ENCODE assay signal across 12 cellular contexts in the genomic region with DNA sequence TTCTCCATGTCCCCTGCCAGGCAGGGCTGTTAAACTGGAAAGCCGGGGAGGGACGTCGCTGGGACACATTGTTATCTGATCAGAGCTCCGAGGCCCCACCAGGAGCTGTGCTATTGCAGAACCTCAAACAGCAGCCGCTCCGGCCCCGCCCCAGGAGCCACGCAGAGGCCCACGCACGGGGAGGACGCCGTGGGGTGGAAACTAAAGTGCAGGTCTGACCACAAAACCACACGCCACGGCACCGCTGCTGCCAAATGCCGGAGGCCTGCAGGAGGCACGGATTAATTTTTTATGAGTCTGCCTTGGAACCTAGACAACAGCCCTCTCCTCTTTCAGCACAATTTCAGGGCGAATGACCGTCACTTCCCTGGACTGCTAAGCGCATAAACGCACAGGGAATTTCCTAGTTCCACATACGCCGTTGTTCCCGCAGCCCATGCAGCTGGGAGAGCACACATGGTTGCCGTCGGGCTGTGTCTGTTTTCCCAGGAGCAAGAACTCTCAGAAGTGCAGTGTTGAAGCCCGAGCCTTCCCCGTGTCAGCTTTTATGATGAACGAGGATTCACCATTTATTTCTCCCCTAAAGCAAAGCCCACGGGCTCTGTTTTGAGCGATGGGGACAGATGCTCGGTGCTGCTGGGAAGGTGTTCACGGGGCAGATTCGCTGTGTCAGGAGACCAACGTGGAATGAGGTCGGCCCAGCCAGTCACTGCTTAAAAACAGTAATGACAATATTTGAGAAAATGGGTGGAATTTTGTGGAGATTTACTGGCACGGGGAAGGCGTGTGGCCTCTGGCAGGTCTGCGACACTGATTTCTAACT. TPM values are rescaled to one million over a fixed set of nuclear protein-coding genes. Genes with fewer than 3 reads are reported as not detected.
DNase-seq lines count a peak whose midpoint lies in the region; ATAC-seq and TF ChIP-seq lines count a peak whose summit lies in the region.
"Had no signal": no experiment of that assay in that cellular context is flagged by ENCODE, and none has a peak within 500 bp of the region (broad histone marks: within the 10 kb centered on the region; RNA-seq: fewer than 3 reads in every experiment).

No MANE protein-coding gene starts in this region.

- H3K4me1 ChIP-seq in SJCRH30 (peaks cover 20% of the 10 kb centered on the region), testis (no peaks in the 10 kb centered on the region)

- H3K27me3 ChIP-seq in BJ (ENCODE audit: control insufficient read depth, insufficient read depth, low read length) (no peaks in the 10 kb centered on the region), SJCRH30 (no peaks in the 10 kb centered on the region), testis (no peaks in the 10 kb centered on the region)
- H3K27me3 ChIP-seq: tibial artery had no signal

- CTCF ChIA-PET in BJ (lab: Yijun Ruan, JAX), result interaction anchor here (0.6 to 1.4 kb wide), 5 partner anchors 11 to 58 kb away, joined by 3 to 5 read pairs (median 3); no protein-coding TSS in a partner anchor

- H3K36me3 ChIP-seq in BJ (ENCODE audit: control insufficient read depth, insufficient read depth, low read length) (no peaks in the 10 kb centered on the region), SJCRH30 (no peaks in the 10 kb centered on the region), testis (ENCODE audit: low read depth, missing control alignments) (no peaks in the 10 kb centered on the region)

- intact Hi-C loops in sciatic nerve (cut with DNase I) (no loop called here), testis (cut with DNase I; ENCODE audit: low total_unique reads) (no loop called here)

- peak overlapping the region; percentile 90 for H3K27ac ChIP-seq in SJCRH30
- H3K27ac ChIP-seq in testis, result no peak overlapping the region
- H3K27ac ChIP-seq: tibial artery had no signal

- H3K9me3 ChIP-seq in SJCRH30 (replicated peaks) (no peaks in the 10 kb centered on the region), testis (no peaks in the 10 kb centered on the region)
- H3K9me3 ChIP-seq: tibial artery had no signal

- ATAC-seq in sciatic nerve (peak; percentile 65), GM19035 (IDR thresholded peaks at IDR 0.05; ENCODE audit: unreplicated experiment) (no peak), HG03469 (IDR thresholded peaks at IDR 0.05; ENCODE audit: unreplicated experiment) (no peak), GM21381 (IDR thresholded peaks at IDR 0.05; ENCODE audit: unreplicated experiment) (no peak)

- H3K4me3 ChIP-seq in BJ (ENCODE audit: low read depth, low read length) (no peak overlapping the region), SJCRH30 (peak overlapping the region; percentile 44), testis (no peak overlapping the region)
- H3K4me3 ChIP-seq: tibial artery had no signal

- POLR2A ChIA-PET in BJ (lab: Charles Lee), result no interaction called here

- DNase-seq in BJ (ENCODE audit: low read depth) (peak; percentile 73), SJCRH30 (peak; percentile 74 to 82), amniotic epithelial cell (ENCODE audit: low read depth) (peak; percentile 77), sciatic nerve (ENCODE audit: low spot score) (peak; percentile 80), testis (no peak)
- DNase-seq: COR-L47, hypothalamus, NCI-H1436, tibial artery had no signal

- 90 to 92% methylated on average over 39 of the region's 39 CpGs for WGBS in testis, 2 donors

- no peak for TF ChIP-seq CTCF in BJ (IDR thresholded peaks at IDR 0.05; ENCODE audit: insufficient read depth, low read depth, low read length)
- no peak for TF ChIP-seq CTCF in testis (IDR thresholded peaks at IDR 0.05)

- no peak for TF ChIP-seq POLR2A in testis (IDR thresholded peaks at IDR 0.05)

RNA-seq across cellular contexts. Expression of a gene that starts 43.7 kb away (rescaled TPM):
- 0.80 and 1.2 TPM in 2 replicates for polyA plus RNA-seq in BJ (2011; rRNA removed)
- 1.6 and 1.8 TPM in 2 replicates for polyA minus RNA-seq in BJ (2011; rRNA and poly(A)+ RNA removed)
- total RNA-seq in SJCRH30 (2014; rRNA removed; shearing (Covaris generic)), result 4.9 and 5.7 TPM in 2 replicates
- total RNA-seq in sciatic nerve, result 80.3 TPM
- 10 to 100 TPM; 22.2 to 28.1 TPM for total RNA-seq in testis
- 27.5 TPM for polyA plus RNA-seq in testis (ENCODE audit: insufficient read depth, low read depth, low replicate concordance)
